1 cellular context compared by ENCODE assay signal in genomic region chr15:41851167-41851523, GRCh38.
TF ChIP-seq lines count a peak whose summit lies in the region.

No MANE protein-coding gene starts in this region.

TF ChIP-seq in HepG2, 621 proteins besides CTCF, POLR2A, EP300 and RAD21:
- TF ChIP-seq FIP1L1 (IDR thresholded peaks at IDR 0.05; ENCODE audit: borderline replicate concordance, insufficient read depth, low read depth, low read length) (no peak), ZNF552 (CRISPR knock-in tag; IDR thresholded peaks at IDR 0.05; ENCODE audit: borderline replicate concordance) (no peak), AGO1 (IDR thresholded peaks at IDR 0.05; ENCODE audit: low read depth, low read length, poor library complexity, severe bottlenecking) (peak; percentile 59), AGO2 (optimal IDR thresholded peaks at IDR 0.05; ENCODE audit: low read depth, low read length) (peak; percentile 25), ELK4 (CRISPR knock-in tag; IDR thresholded peaks at IDR 0.05; ENCODE audit: borderline replicate concordance) (no peak), ZNF619 (CRISPR knock-in tag; IDR thresholded peaks at IDR 0.05) (no peak)
